ENCODE assay signal across 13 cellular contexts in the genomic region with DNA sequence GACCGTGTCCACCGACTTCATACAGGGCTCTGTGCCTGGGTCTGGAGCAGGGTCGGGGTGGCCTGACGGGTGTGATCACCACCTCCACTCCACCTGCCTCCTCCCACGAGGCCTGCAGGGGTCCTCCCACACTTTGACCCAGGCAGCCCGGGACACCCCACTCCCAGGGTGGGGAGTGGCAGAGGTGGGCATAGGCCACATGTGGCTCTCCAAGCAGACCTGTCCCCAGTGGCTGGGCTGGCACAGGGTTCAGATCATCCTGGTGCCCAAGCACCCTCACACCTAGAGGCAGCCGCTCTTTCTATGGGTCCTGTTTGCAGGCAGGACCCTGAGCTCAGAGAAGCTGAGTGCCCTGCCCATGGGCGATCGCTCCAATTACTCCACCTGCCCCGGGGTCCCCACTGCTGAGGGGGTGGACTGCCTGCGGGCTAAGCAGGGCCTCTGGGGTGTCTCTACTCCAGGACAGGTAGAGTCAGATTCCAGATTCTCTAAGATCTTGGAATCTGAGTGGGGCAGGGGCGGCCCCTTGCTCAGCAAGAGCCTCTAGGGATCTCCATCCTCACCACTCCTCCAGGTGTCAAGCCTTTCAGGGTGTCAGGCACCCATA. TPM values are rescaled to one million over a fixed set of nuclear protein-coding genes. Genes with fewer than 3 reads are reported as not detected.
"Had no signal": no experiment of that assay in that cellular context is flagged by ENCODE, and none has a peak within 500 bp of the region (broad histone marks: within the 10 kb centered on the region; RNA-seq: fewer than 3 reads in every experiment).

No MANE protein-coding gene starts in this region.

- H3K9me3 Mint-ChIP-seq: activated B cell treated with CpG ODN at 0.5 μM for 24 hours; activated naive CD8-positive, alpha-beta T cell treated with anti-CD3 and anti-CD28 coated beads, Interleukin-2, amount 10 ng/mL, durations not matched to agents 7 days and 5 days had no signal

- H3K27ac Mint-ChIP-seq: activated B cell treated with CpG ODN at 0.5 μM for 24 hours; activated naive CD8-positive, alpha-beta T cell treated with anti-CD3 and anti-CD28 coated beads, Interleukin-2, amount 10 ng/mL, durations not matched to agents 7 days and 5 days had no signal

- DNase-seq: activated B cell treated with CpG ODN at 0.5 μM for 24 hours; activated naive CD8-positive, alpha-beta T cell treated with anti-CD3 and anti-CD28 coated beads, Interleukin-2, amount 10 ng/mL, durations not matched to agents 7 days and 5 days; effector CD4-positive, alpha-beta T cell; foreskin keratinocyte; mammary epithelial cell; stimulated activated CD4-positive, alpha-beta T cell treated with anti-CD3 and anti-CD28 coated beads, Interleukin-15, amount 100 ng/mL, for 24 hours; stimulated activated CD4-positive, alpha-beta T cell treated with anti-CD3 and anti-CD28 coated beads, Interleukin-4, amount 100 ng/mL, for 4 hours; stomach; uterus had no signal

- H3K4me3 Mint-ChIP-seq: activated B cell treated with CpG ODN at 0.5 μM for 24 hours; activated naive CD8-positive, alpha-beta T cell treated with anti-CD3 and anti-CD28 coated beads, Interleukin-2, amount 10 ng/mL, durations not matched to agents 7 days and 5 days had no signal

RNA-seq across cellular contexts. Expression of gene NEURL3, which starts 1.4 kb away (rescaled TPM):
- total RNA-seq: activated B cell treated with CpG ODN at 0.5 μM for 24 hours, ascending aorta, cardiac muscle cell, endothelial cell of umbilical vein, foreskin keratinocyte, mammary epithelial cell, ovary, uterus had no signal
